9 cellular contexts compared by ENCODE assay signal in genomic region chr22:49925525-49926128, GRCh38. TPM values are rescaled to one million over a fixed set of nuclear protein-coding genes. Genes with fewer than 3 reads are reported as not detected.
DNase-seq lines count a peak whose midpoint lies in the region; TF ChIP-seq lines count a peak whose summit lies in the region.
"Had no signal": no experiment of that assay in that cellular context is flagged by ENCODE, and none has a peak within 500 bp of the region (broad histone marks: within the 10 kb centered on the region; RNA-seq: fewer than 3 reads in every experiment).

No MANE protein-coding gene starts in this region.

- TF ChIP-seq CTCF in GM10248 (IDR thresholded peaks at IDR 0.05; ENCODE audit: control extremely low read depth, extremely low read depth, low read depth, missing control alignments) = no peak
- no peak for TF ChIP-seq CTCF in Loucy (conservative IDR thresholded peaks at IDR 0.05; ENCODE audit: low read length)
- no peak for TF ChIP-seq CTCF in ovary (IDR thresholded peaks at IDR 0.05)

- no peak for TF ChIP-seq POLR2A in ovary (IDR thresholded peaks at IDR 0.05)

- POLR2A ChIA-PET in GM10248 (lab: Yijun Ruan, JAX) = no interaction called here

- H3K4me3 ChIP-seq in Loucy (ENCODE audit: low read length, poor library complexity, severe bottlenecking) (no peak overlapping the region), neuronal stem cell (ENCODE audit: low read length in 2 of 2) (no peak overlapping the region), ovary (no peak overlapping the region)
- H3K4me3 ChIP-seq: right lobe of liver had no signal

- no peaks in the 10 kb centered on the region for H3F3A ChIP-seq in Loucy (ENCODE audit: low read depth)

- intact Hi-C loops in ovary (cut with DNase I) = loop anchor here in 3 of 4 donors (5.0 to 10.0 kb wide), 3 partner anchors 107 to 287 kb away; no protein-coding TSS in a partner anchor

- no peak for TF ChIP-seq EP300 in ovary (IDR thresholded peaks at IDR 0.05)

- no peak overlapping the region for H3K18ac ChIP-seq in neuronal stem cell (ENCODE audit: low read length)

- H2BK120ac ChIP-seq in neuronal stem cell (ENCODE audit: low read depth, low read length) = no peak overlapping the region

- peak overlapping the region; percentile 60 for H3K4me3 Mint-ChIP-seq in activated T-cell treated with anti-CD3 and anti-CD28 coated beads, Interleukin-2, amount 50 U/mL, for 24 hours

- H3K4me2 ChIP-seq in Loucy (ENCODE audit: low read depth, low read length, poor library complexity, severe bottlenecking) (peak overlapping the region; percentile 8), neuronal stem cell (ENCODE audit: insufficient read depth, low read length, poor library complexity, severe bottlenecking) (no peak overlapping the region)

- H2AFZ ChIP-seq in Loucy (ENCODE audit: low read length) (no peak overlapping the region), neuronal stem cell (ENCODE audit: low read length) (no peak overlapping the region)

- CTCF ChIA-PET in GM10248 (lab: Yijun Ruan, JAX) = interaction anchor here (0.9 to 1.5 kb wide), 4 partner anchors 8 to 158 kb away, joined by 3 to 12 read pairs (median 3); no protein-coding TSS in a partner anchor

- H3K27ac ChIP-seq in neuronal stem cell (replicated peaks; ENCODE audit: low read length) = no peak overlapping the region
- H3K27ac ChIP-seq in ovary = no peak overlapping the region

- H3K9me3 ChIP-seq in Loucy (ENCODE audit: insufficient read depth, low read depth, low read length) = no peaks in the 10 kb centered on the region
- H3K9me3 ChIP-seq in neuronal stem cell (replicated peaks in 1 of 2; ENCODE audit: control insufficient read depth in 2 of 2, insufficient read depth in 1 of 2, low read depth in 1 of 2, low read length in 2 of 2) = peaks cover 0 to 3% of the 10 kb centered on the region in 2 donors
- H3K9me3 ChIP-seq in ovary = no peaks in the 10 kb centered on the region
- H3K9me3 ChIP-seq: right lobe of liver had no signal

- H3K14ac ChIP-seq in neuronal stem cell (ENCODE audit: low read length) = no peak overlapping the region

- H2BK12ac ChIP-seq in neuronal stem cell (ENCODE audit: low read length) = peak overlapping the region; percentile 10

- no CpG with 5 or more reads among the region's 24 CpGs for WGBS in neuronal stem cell (ENCODE audit: extremely low coverage in 2 of 2, insufficient read length in 2 of 2, insufficient replicate concordance in 1 of 2), 2 donors
- WGBS in ovary, 3 donors = 87 to 92% (median 92%) methylated on average over 24 of the region's 24 CpGs

- H3K36me3 ChIP-seq in Loucy (ENCODE audit: insufficient read depth, low read length) (no peaks in the 10 kb centered on the region), neuronal stem cell (replicated peaks in 1 of 2; ENCODE audit: control insufficient read depth in 2 of 2, insufficient read depth in 2 of 2, low read length in 2 of 2) (peaks cover 12 to 14% of the 10 kb centered on the region in 2 donors), ovary (no peaks in the 10 kb centered on the region)

- H4K8ac ChIP-seq in neuronal stem cell (ENCODE audit: low read depth, low read length) = no peak overlapping the region

- peak overlapping the region; percentile 24 for H2AK5ac ChIP-seq in neuronal stem cell (ENCODE audit: low read depth, low read length)

- no peaks in the 10 kb centered on the region for H3K9me2 ChIP-seq in Loucy (replicated peaks; ENCODE audit: low read depth, low read length)

- peaks cover 42% of the 10 kb centered on the region for H3K4me1 Mint-ChIP-seq in activated T-cell treated with anti-CD3 and anti-CD28 coated beads, Interleukin-2, amount 50 U/mL, for 24 hours (ENCODE audit: low read depth)

- no peak overlapping the region for H2BK5ac ChIP-seq in neuronal stem cell (ENCODE audit: low read length)

- no peaks in the 10 kb centered on the region for H4K20me1 ChIP-seq in Loucy (ENCODE audit: insufficient read depth, low read length, poor library complexity, severe bottlenecking)

- peaks cover 3% of the 10 kb centered on the region for H3K79me1 ChIP-seq in neuronal stem cell (ENCODE audit: low read depth, low read length)

- H3K27me3 Mint-ChIP-seq in activated T-cell treated with anti-CD3 and anti-CD28 coated beads, Interleukin-2, amount 50 U/mL, for 24 hours = no peaks in the 10 kb centered on the region

- H3K36me3 Mint-ChIP-seq in activated T-cell treated with anti-CD3 and anti-CD28 coated beads, Interleukin-2, amount 50 U/mL, for 24 hours (ENCODE audit: low read depth) = peaks cover 46% of the 10 kb centered on the region

- H4K91ac ChIP-seq in neuronal stem cell (ENCODE audit: low read depth, low read length, poor library complexity) = no peak overlapping the region

- H3K4me1 ChIP-seq in Loucy (ENCODE audit: insufficient read depth, low read length, poor library complexity, severe bottlenecking) (peaks cover 14% of the 10 kb centered on the region), neuronal stem cell (ENCODE audit: control insufficient read depth in 2 of 2, insufficient read depth in 1 of 2, low read depth in 1 of 2, low read length in 2 of 2) (peaks cover 3 to 5% of the 10 kb centered on the region in 2 donors), ovary (ENCODE audit: insufficient read depth) (no peaks in the 10 kb centered on the region)

- no peak overlapping the region for H3K23ac ChIP-seq in neuronal stem cell (ENCODE audit: low read depth, low read length, poor library complexity)

- H3K9me3 Mint-ChIP-seq in activated T-cell treated with anti-CD3 and anti-CD28 coated beads, Interleukin-2, amount 50 U/mL, for 24 hours = no peaks in the 10 kb centered on the region

- no peaks in the 10 kb centered on the region for H3K79me2 ChIP-seq in Loucy (ENCODE audit: insufficient read depth, low read length)

- DNase-seq in GM10248 (ENCODE audit: extremely low spot score) = peak; percentile 70
- peak; percentile 78 for DNase-seq in activated T-cell treated with anti-CD3 and anti-CD28 coated beads, Interleukin-2, amount 50 U/mL, for 24 hours
- no peak for DNase-seq in neuronal stem cell (ENCODE audit: low spot score)
- DNase-seq in EL = no peak
- DNase-seq in ovary = no peak
- DNase-seq in NCI-H2081 (lab: John Stamatoyannopoulos, UW) = no peak
- no peak for DNase-seq in retina

- H3K27me3 ChIP-seq in Loucy (ENCODE audit: insufficient read depth, low read length, poor library complexity, severe bottlenecking) (no peaks in the 10 kb centered on the region), neuronal stem cell (ENCODE audit: control insufficient read depth in 3 of 3, insufficient read depth in 3 of 3, low read depth in 1 of 3, low read length in 3 of 3) (peaks cover 0 to 10% (median 10%) of the 10 kb centered on the region in 3 experiments), ovary (no peaks in the 10 kb centered on the region)
- H3K27me3 ChIP-seq: right lobe of liver had no signal

- H2BK15ac ChIP-seq in neuronal stem cell (ENCODE audit: low read length) = no peak overlapping the region

- H3K9ac ChIP-seq in Loucy (ENCODE audit: low read depth, low read length, poor library complexity, severe bottlenecking) (peak overlapping the region; percentile 23), neuronal stem cell (ENCODE audit: low read depth, low read length, poor library complexity) (no peak overlapping the region)

- peak overlapping the region; percentile 91 for H3K27ac Mint-ChIP-seq in activated T-cell treated with anti-CD3 and anti-CD28 coated beads, Interleukin-2, amount 50 U/mL, for 24 hours

- no peak overlapping the region for H3K4ac ChIP-seq in neuronal stem cell (ENCODE audit: low read length)

RNA-seq across cellular contexts. Expression of gene CRELD2, which starts 7.2 kb away (rescaled TPM):
- 12.6 TPM for polyA plus RNA-seq in neuronal stem cell (2013, experiment 1 of 2)
- polyA plus RNA-seq in neuronal stem cell (2013, experiment 2 of 2) = 12.2 TPM
- 10 to 100 TPM; 12.9 to 53.4 (median 27.8) TPM for total RNA-seq in ovary
- polyA plus RNA-seq in ovary = 10 to 100 TPM in 1 of 2 donors, 1 to 10 TPM in 1; 9.5 to 21.4 TPM

RNA-seq across cellular contexts. Expression of gene ALG12, which starts 7.4 kb away (rescaled TPM):
- 9.3 TPM for polyA plus RNA-seq in neuronal stem cell (2013, experiment 1 of 2)
- 9.1 TPM for polyA plus RNA-seq in neuronal stem cell (2013, experiment 2 of 2)
- total RNA-seq in ovary = 10 to 100 TPM; 10.5 to 19.2 (median 15.5) TPM
- polyA plus RNA-seq in ovary = 10 to 100 TPM in 1 of 2 donors, 1 to 10 TPM in 1; 3.5 to 10.3 TPM

RNA-seq across cellular contexts. Expression of gene PIM3, which starts 34.9 kb away (rescaled TPM):
- polyA plus RNA-seq in neuronal stem cell (2013, experiment 1 of 2) = 38.0 TPM
- polyA plus RNA-seq in neuronal stem cell (2013, experiment 2 of 2) = 37.0 TPM
- 100 to 1,000 TPM in 1 of 7 donors, 10 to 100 TPM in 6; 29.7 to 291 (median 45.3) TPM for total RNA-seq in ovary
- polyA plus RNA-seq in ovary = 10 to 100 TPM in 1 of 2 donors, 1 to 10 TPM in 1; 7.3 to 34.1 TPM

Comparison
In these comparisons a context has a peak if more than half of its experiments do, and no peak if none do; other contexts are left out.
1. DNase-seq: peak in GM10248 (single experiment) and activated T-cell treated with anti-CD3 and anti-CD28 coated beads, Interleukin-2, amount 50 U/mL, for 24 hours (single experiment); none in neuronal stem cell (single experiment), EL (single experiment), ovary (0 of 5), NCI-H2081 (0 of 2) and retina (single experiment).